Comparison of ENCODE assay signal across 1 cellular context in the genomic region with DNA sequence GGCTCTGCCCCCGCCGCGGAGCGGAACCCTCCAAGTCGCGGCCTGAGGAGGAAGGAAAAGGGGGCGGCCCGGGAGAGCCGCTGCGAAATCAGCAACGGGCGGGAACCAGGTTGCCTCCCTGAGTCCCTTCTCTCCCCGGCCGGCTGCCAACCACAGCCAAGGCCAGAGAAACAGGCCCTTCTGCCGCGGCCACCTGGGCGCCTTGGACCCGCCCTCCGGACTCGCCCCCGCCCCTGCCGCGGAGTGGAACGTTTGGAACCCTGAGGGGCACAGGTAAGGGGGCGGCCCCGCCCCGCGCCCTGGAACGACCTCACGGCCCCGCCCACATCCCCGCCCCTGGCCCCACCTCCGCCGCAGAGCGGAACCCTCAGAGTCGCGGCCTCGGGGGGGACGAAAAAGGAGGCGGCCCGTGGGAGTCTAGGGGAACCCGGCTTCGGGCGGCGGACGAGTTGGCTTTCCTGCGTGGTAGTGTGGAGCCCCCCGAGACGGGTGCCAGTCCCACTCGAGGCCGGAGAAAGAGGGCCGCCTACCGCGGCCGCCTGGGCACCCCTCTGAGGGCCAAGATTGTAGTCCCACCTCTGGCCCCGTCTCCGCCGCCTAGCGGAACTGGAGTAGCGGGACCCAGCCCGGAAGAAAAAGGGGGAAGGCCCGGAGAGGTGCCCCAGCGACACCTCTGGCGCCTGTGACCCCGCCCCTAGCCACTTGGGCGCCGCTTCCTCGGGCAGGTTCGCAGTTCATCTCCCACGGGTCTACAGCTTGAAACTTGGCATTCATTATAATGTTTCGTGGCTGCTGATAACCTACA.
TF ChIP-seq lines count a peak whose summit lies in the region.

No MANE protein-coding gene starts in this region.

TF ChIP-seq in HEK293, 187 proteins besides CTCF, POLR2A, EP300 and RAD21 (continued from another document and continues in another):
- TF ChIP-seq ZBTB44 (tag by site-specific recombination; IDR thresholded peaks at IDR 0.05) (no peak), GFI1B (tag by site-specific recombination; IDR thresholded peaks at IDR 0.05) (no peak), ZNF366 (tag by site-specific recombination; conservative IDR thresholded peaks at IDR 0.05) (no peak), ZNF391 (tag by site-specific recombination; IDR thresholded peaks at IDR 0.05; ENCODE audit: borderline replicate concordance, low read depth) (peak; percentile 63; the same call in 1 of the 2 replicates), ZNF596 (tag by site-specific recombination; IDR thresholded peaks at IDR 0.05) (no peak), ZNF248 (tag by site-specific recombination; IDR thresholded peaks at IDR 0.05) (no peak), PRDM10 (tag by site-specific recombination; IDR thresholded peaks at IDR 0.05) (peak; percentile 100), ZNF670 (tag by site-specific recombination; IDR thresholded peaks at IDR 0.05; ENCODE audit: low read depth) (no peak), ZNF558 (tag by site-specific recombination; IDR thresholded peaks at IDR 0.05) (no peak), ZNF529 (tag by site-specific recombination; IDR thresholded peaks at IDR 0.05; ENCODE audit: insufficient replicate concordance) (no peak), ZFP37 (tag by site-specific recombination; IDR thresholded peaks at IDR 0.05) (peak; percentile 60; the same call in 1 of the 2 replicates), ZNF639 (tag by site-specific recombination; IDR thresholded peaks at IDR 0.05) (peak; percentile 86), HOXC10 (CRISPR knock-in tag; IDR thresholded peaks at IDR 0.05) (0 out of 2 replicates have a peak, but pooled peaks have one; percentile 28), ZNF214 (tag by site-specific recombination; IDR thresholded peaks at IDR 0.05; ENCODE audit: borderline replicate concordance) (no peak), ZSCAN30 (tag by site-specific recombination; IDR thresholded peaks at IDR 0.05) (peak; percentile 58; the same call in 1 of the 2 replicates), ZNF544 (tag by site-specific recombination; IDR thresholded peaks at IDR 0.05) (no peak), ZNF416 (tag by site-specific recombination; IDR thresholded peaks at IDR 0.05) (no peak), ZNF423 (tag by site-specific recombination; IDR thresholded peaks at IDR 0.05) (no peak), ZNF157 (tag by site-specific recombination; IDR thresholded peaks at IDR 0.05) (no peak), ZNF184 (tag by site-specific recombination; IDR thresholded peaks at IDR 0.05) (no peak), ZNF837 (tag by site-specific recombination; IDR thresholded peaks at IDR 0.05) (no peak), EGR2 (tag by site-specific recombination; IDR thresholded peaks at IDR 0.05; ENCODE audit: low read depth) (peak; percentile 70), KLF1 (tag by site-specific recombination; IDR thresholded peaks at IDR 0.05) (peak; percentile 86), SALL2 (tag by site-specific recombination; IDR thresholded peaks at IDR 0.05; ENCODE audit: borderline replicate concordance) (no peak), ZBTB48 (tag by site-specific recombination; IDR thresholded peaks at IDR 0.05) (peak; percentile 10; the same call in 1 of the 2 replicates), ZBTB11 (tag by site-specific recombination; conservative IDR thresholded peaks at IDR 0.05; ENCODE audit: low read depth) (peak; percentile 99), ZIC2 (tag by site-specific recombination; IDR thresholded peaks at IDR 0.05) (no peak), GLI2 (tag by site-specific recombination; IDR thresholded peaks at IDR 0.05; ENCODE audit: borderline replicate concordance, low read depth) (no peak), ZNF777 (tag by site-specific recombination; IDR thresholded peaks at IDR 0.05; ENCODE audit: borderline replicate concordance) (no peak)
- TF ChIP-seq, protein P1, sequence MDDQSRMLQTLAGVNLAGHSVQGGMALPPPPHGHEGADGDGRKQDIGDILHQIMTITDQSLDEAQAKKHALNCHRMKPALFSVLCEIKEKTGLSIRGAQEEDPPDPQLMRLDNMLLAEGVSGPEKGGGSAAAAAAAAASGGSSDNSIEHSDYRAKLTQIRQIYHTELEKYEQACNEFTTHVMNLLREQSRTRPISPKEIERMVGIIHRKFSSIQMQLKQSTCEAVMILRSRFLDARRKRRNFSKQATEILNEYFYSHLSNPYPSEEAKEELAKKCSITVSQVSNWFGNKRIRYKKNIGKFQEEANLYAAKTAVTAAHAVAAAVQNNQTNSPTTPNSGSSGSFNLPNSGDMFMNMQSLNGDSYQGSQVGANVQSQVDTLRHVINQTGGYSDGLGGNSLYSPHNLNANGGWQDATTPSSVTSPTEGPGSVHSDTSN (CRISPR knock-in tag; IDR thresholded peaks at IDR 0.05): no peak
- TF ChIP-seq, protein P2, sequence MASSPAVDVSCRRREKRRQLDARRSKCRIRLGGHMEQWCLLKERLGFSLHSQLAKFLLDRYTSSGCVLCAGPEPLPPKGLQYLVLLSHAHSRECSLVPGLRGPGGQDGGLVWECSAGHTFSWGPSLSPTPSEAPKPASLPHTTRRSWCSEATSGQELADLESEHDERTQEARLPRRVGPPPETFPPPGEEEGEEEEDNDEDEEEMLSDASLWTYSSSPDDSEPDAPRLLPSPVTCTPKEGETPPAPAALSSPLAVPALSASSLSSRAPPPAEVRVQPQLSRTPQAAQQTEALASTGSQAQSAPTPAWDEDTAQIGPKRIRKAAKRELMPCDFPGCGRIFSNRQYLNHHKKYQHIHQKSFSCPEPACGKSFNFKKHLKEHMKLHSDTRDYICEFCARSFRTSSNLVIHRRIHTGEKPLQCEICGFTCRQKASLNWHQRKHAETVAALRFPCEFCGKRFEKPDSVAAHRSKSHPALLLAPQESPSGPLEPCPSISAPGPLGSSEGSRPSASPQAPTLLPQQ (tag by site-specific recombination; IDR thresholded peaks at IDR 0.05): peak; percentile 84
- TF ChIP-seq, protein P3, sequence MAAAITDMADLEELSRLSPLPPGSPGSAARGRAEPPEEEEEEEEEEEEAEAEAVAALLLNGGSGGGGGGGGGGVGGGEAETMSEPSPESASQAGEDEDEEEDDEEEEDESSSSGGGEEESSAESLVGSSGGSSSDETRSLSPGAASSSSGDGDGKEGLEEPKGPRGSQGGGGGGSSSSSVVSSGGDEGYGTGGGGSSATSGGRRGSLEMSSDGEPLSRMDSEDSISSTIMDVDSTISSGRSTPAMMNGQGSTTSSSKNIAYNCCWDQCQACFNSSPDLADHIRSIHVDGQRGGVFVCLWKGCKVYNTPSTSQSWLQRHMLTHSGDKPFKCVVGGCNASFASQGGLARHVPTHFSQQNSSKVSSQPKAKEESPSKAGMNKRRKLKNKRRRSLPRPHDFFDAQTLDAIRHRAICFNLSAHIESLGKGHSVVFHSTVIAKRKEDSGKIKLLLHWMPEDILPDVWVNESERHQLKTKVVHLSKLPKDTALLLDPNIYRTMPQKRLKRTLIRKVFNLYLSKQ (tag by site-specific recombination; IDR thresholded peaks at IDR 0.05; ENCODE audit: borderline replicate concordance): no peak
- TF ChIP-seq, protein P4, sequence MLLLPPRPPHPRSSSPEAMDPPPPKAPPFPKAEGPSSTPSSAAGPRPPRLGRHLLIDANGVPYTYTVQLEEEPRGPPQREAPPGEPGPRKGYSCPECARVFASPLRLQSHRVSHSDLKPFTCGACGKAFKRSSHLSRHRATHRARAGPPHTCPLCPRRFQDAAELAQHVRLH (tag by site-specific recombination; IDR thresholded peaks at IDR 0.05): peak; percentile 44; the same call in 1 of the 2 replicates
- TF ChIP-seq, protein P5, sequence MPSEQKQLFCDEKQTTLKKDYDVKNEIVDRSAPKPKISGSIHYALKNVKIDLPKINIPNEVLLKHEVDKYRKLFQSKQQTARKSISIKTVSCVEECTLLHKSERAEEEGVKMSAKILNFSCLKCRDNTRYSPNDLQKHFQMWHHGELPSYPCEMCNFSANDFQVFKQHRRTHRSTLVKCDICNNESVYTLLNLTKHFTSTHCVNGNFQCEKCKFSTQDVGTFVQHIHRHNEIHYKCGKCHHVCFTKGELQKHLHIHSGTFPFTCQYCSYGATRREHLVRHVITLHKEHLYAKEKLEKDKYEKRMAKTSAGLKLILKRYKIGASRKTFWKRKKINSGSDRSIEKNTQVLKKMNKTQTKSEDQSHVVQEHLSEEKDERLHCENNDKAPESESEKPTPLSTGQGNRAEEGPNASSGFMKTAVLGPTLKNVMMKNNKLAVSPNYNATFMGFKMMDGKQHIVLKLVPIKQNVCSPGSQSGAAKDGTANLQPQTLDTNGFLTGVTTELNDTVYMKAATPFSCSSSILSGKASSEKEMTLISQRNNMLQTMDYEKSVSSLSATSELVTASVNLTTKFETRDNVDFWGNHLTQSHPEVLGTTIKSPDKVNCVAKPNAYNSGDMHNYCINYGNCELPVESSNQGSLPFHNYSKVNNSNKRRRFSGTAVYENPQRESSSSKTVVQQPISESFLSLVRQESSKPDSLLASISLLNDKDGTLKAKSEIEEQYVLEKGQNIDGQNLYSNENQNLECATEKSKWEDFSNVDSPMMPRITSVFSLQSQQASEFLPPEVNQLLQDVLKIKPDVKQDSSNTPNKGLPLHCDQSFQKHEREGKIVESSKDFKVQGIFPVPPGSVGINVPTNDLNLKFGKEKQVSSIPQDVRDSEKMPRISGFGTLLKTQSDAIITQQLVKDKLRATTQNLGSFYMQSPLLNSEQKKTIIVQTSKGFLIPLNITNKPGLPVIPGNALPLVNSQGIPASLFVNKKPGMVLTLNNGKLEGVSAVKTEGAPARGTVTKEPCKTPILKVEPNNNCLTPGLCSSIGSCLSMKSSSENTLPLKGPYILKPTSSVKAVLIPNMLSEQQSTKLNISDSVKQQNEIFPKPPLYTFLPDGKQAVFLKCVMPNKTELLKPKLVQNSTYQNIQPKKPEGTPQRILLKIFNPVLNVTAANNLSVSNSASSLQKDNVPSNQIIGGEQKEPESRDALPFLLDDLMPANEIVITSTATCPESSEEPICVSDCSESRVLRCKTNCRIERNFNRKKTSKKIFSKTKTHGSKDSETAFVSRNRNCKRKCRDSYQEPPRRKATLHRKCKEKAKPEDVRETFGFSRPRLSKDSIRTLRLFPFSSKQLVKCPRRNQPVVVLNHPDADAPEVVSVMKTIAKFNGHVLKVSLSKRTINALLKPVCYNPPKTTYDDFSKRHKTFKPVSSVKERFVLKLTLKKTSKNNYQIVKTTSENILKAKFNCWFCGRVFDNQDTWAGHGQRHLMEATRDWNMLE (tag by site-specific recombination; conservative IDR thresholded peaks at IDR 0.05; ENCODE audit: low read depth): peak; percentile 75
